In the genomic region with DNA sequence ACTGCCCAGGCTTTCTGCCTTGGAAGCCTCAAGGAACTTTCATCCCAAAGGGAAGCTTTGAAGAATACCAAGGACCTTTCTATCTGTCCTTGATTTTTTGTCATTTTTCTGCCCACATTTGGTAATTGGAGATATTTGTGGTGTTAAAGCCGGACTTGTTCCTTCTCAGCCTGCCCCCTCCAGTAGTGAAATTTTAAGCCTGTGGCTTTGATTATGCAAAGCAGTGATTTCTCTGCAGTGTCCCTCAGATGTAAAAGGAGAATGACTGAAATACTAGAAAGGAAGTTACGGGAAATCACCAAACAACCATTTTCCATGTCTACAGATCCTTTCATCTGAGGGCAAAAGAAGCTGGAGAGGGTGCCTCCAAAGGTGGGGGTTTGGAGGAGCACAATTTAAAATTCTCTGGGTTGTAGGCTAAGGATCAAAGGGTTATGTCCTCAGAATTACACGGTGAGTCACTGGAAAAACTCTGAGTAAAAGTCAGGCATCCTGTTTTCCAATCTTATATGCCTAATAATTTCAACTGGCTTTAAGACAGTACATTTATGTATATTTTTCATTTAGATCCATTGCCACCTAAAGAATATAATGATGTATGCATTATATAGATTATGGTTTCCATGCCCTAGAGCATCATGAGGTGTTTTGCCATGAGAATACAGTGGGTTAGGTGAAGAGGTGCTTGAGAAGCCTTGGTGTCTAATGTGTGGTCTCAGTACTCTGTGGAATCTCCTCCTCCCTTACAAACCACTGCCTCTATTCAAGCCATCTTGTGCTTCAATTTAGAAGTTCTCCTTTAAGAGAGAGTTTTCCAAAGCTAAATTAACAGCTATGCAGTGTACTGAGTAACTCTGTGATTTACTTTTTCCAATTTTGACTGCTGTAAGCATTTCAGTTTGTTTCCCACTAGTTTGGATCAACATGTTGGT, we compare ENCODE assay signal across 10 cellular contexts.
DNase-seq lines count a peak whose midpoint lies in the region; ATAC-seq and TF ChIP-seq lines count a peak whose summit lies in the region.
"Had no signal": no experiment of that assay in that cellular context is flagged by ENCODE, and none has a peak within 500 bp of the region (broad histone marks: within the 10 kb centered on the region; RNA-seq: fewer than 3 reads in every experiment).

No MANE protein-coding gene starts in this region.

- no peak for TF ChIP-seq POLR2A in transverse colon (IDR thresholded peaks at IDR 0.05)

- no peaks in the 10 kb centered on the region for H3K9me3 ChIP-seq in transverse colon
- H3K9me3 ChIP-seq: lower lobe of right lung, thoracic aorta had no signal

- peak; percentile 40 for ATAC-seq in foreskin keratinocyte
- ATAC-seq: lower lobe of right lung had no signal

- POLR2A ChIA-PET in activated CD4-positive, alpha-beta T cell treated with anti-CD3 and anti-CD28 coated beads, Interleukin-2, amount 10 ng/mL, durations not matched to agents 7 days and 5 days (lab: Charles Lee) = no interaction called here

- peaks cover 3% of the 10 kb centered on the region for H3K27me3 Mint-ChIP-seq in activated CD4-positive, alpha-beta T cell treated with anti-CD3 and anti-CD28 coated beads, Interleukin-2, amount 10 ng/mL, durations not matched to agents 24 days and 14 days
- H3K27me3 Mint-ChIP-seq in activated CD4-positive, alpha-beta T cell treated with anti-CD3 and anti-CD28 coated beads, Interleukin-2, amount 10 ng/mL, durations not matched to agents 7 days and 5 days = no peaks in the 10 kb centered on the region

- in situ Hi-C loops in transverse colon (cut with MboI; ENCODE audit: low pct_ligation_motif_present in 1 of 4, low pct_unique_long_range_greater_than_20kb in 1 of 4, low sequenced_read_pairs in 3 of 4) = no loop called here

- H3K27ac Mint-ChIP-seq in activated CD4-positive, alpha-beta T cell treated with anti-CD3 and anti-CD28 coated beads, Interleukin-2, amount 10 ng/mL, durations not matched to agents 24 days and 14 days = peak overlapping the region; percentile 15
- no peak overlapping the region for H3K27ac Mint-ChIP-seq in activated CD4-positive, alpha-beta T cell treated with anti-CD3 and anti-CD28 coated beads, Interleukin-2, amount 10 ng/mL, durations not matched to agents 7 days and 5 days

- H3K4me3 ChIP-seq in transverse colon = no peak overlapping the region
- H3K4me3 ChIP-seq: lower lobe of right lung, thoracic aorta had no signal

- no peak for TF ChIP-seq EP300 in transverse colon (IDR thresholded peaks at IDR 0.05; ENCODE audit: low read depth)

- H3K9me3 Mint-ChIP-seq in activated CD4-positive, alpha-beta T cell treated with anti-CD3 and anti-CD28 coated beads, Interleukin-2, amount 10 ng/mL, durations not matched to agents 24 days and 14 days = no peaks in the 10 kb centered on the region
- peaks cover 2% of the 10 kb centered on the region for H3K9me3 Mint-ChIP-seq in activated CD4-positive, alpha-beta T cell treated with anti-CD3 and anti-CD28 coated beads, Interleukin-2, amount 10 ng/mL, durations not matched to agents 7 days and 5 days

- intact Hi-C loops in activated CD4-positive, alpha-beta T cell treated with anti-CD3 and anti-CD28 coated beads, Interleukin-2, amount 10 ng/mL, durations not matched to agents 24 days and 14 days (cut with micrococcal nuclease) = loop anchor here (1.0 kb wide), 2 partner anchors 29 to 51 kb away; no protein-coding TSS in a partner anchor
- intact Hi-C loops in transverse colon (cut with DNase I; ENCODE audit: low total_unique reads) = no loop called here

- H3K27me3 ChIP-seq in foreskin keratinocyte (no peaks in the 10 kb centered on the region), transverse colon (no peaks in the 10 kb centered on the region)

- CTCF ChIA-PET in activated CD4-positive, alpha-beta T cell treated with anti-CD3 and anti-CD28 coated beads, Interleukin-2, amount 10 ng/mL, durations not matched to agents 7 days and 5 days (lab: Charles Lee) = no interaction called here

- TF ChIP-seq CTCF in foreskin keratinocyte (conservative IDR thresholded peaks at IDR 0.05) = no peak
- no peak for TF ChIP-seq CTCF in transverse colon (IDR thresholded peaks at IDR 0.05)

- no peaks in the 10 kb centered on the region for H3K36me3 ChIP-seq in transverse colon
- H3K36me3 ChIP-seq: lower lobe of right lung, thoracic aorta had no signal

- peaks cover 1% of the 10 kb centered on the region for H3K36me3 Mint-ChIP-seq in activated CD4-positive, alpha-beta T cell treated with anti-CD3 and anti-CD28 coated beads, Interleukin-2, amount 10 ng/mL, durations not matched to agents 24 days and 14 days (ENCODE audit: low read depth)
- H3K36me3 Mint-ChIP-seq in activated CD4-positive, alpha-beta T cell treated with anti-CD3 and anti-CD28 coated beads, Interleukin-2, amount 10 ng/mL, durations not matched to agents 7 days and 5 days (ENCODE audit: low read depth) = no peaks in the 10 kb centered on the region

- H3K4me3 Mint-ChIP-seq in activated CD4-positive, alpha-beta T cell treated with anti-CD3 and anti-CD28 coated beads, Interleukin-2, amount 10 ng/mL, durations not matched to agents 24 days and 14 days = no peak overlapping the region
- no peak overlapping the region for H3K4me3 Mint-ChIP-seq in activated CD4-positive, alpha-beta T cell treated with anti-CD3 and anti-CD28 coated beads, Interleukin-2, amount 10 ng/mL, durations not matched to agents 7 days and 5 days

- 65% methylated on average over 3 of the region's 3 CpGs for WGBS in transverse colon (ENCODE audit: low coverage in 1 of 2), 2 donors

- H3K4me1 Mint-ChIP-seq in activated CD4-positive, alpha-beta T cell treated with anti-CD3 and anti-CD28 coated beads, Interleukin-2, amount 10 ng/mL, durations not matched to agents 24 days and 14 days = peaks cover 29% of the 10 kb centered on the region
- peaks cover 32% of the 10 kb centered on the region for H3K4me1 Mint-ChIP-seq in activated CD4-positive, alpha-beta T cell treated with anti-CD3 and anti-CD28 coated beads, Interleukin-2, amount 10 ng/mL, durations not matched to agents 7 days and 5 days

- no peak for DNase-seq in activated CD4-positive, alpha-beta T cell treated with anti-CD3 and anti-CD28 coated beads, Interleukin-2, amount 10 ng/mL, durations not matched to agents 24 days and 14 days
- no peak for DNase-seq in activated CD4-positive, alpha-beta T cell treated with anti-CD3 and anti-CD28 coated beads, Interleukin-2, amount 10 ng/mL, durations not matched to agents 7 days and 5 days
- DNase-seq in SW480 (ENCODE audit: low spot score) = peak; percentile 68
- peak in 1 of 2 donors; percentile 30 for DNase-seq in foreskin keratinocyte
- no peak for DNase-seq in transverse colon
- DNase-seq in middle frontal gyrus (ENCODE audit: extremely low spot score, low spot score) = no peak
- DNase-seq in NCI-H510A (lab: John Stamatoyannopoulos, UW) = no peak
- DNase-seq in activated naive CD4-positive, alpha-beta T cell treated with anti-CD3 and anti-CD28 coated beads, Interleukin-2, amount 50 U/mL, for 16 hours = no peak
- DNase-seq: lower lobe of right lung had no signal

- H3K4me1 ChIP-seq in foreskin keratinocyte (peaks cover 16% of the 10 kb centered on the region), transverse colon (peaks cover 5 to 43% (median 17%) of the 10 kb centered on the region in 4 donors)

- H3K27ac ChIP-seq in foreskin keratinocyte (no peak overlapping the region), transverse colon (peak overlapping the region in 3 of 4 donors; percentile 0 to 43 (median 1))
- H3K27ac ChIP-seq: lower lobe of right lung, thoracic aorta had no signal
